1 cellular context compared by ENCODE assay signal in genomic region chr17:38729886-38730525, GRCh38.
TF ChIP-seq lines count a peak whose summit lies in the region.

Gene CISD3, plus strand, starts transcription at chr17:38730341. Its CDS starts 18 bp downstream, at chr17:38730359.

TF ChIP-seq in HepG2, 621 proteins besides CTCF, POLR2A, EP300 and RAD21 (continued from another document):
- TF ChIP-seq RERE (CRISPR knock-in tag; IDR thresholded peaks at IDR 0.05; ENCODE audit: low read depth) (0 out of 2 replicates have a peak, but pooled peaks have one; percentile 46), HNRNPL (IDR thresholded peaks at IDR 0.05; ENCODE audit: low read depth, low read length) (no peak), ZNF879 (CRISPR knock-in tag; IDR thresholded peaks at IDR 0.05) (no peak), ZNF501 (CRISPR knock-in tag; IDR thresholded peaks at IDR 0.05) (no peak), ZNF251 (CRISPR knock-in tag; IDR thresholded peaks at IDR 0.05) (no peak), ZKSCAN1 (IDR thresholded peaks at IDR 0.05; ENCODE audit: low read length) (no peak), ZNF101 (CRISPR knock-in tag; IDR thresholded peaks at IDR 0.05; ENCODE audit: borderline replicate concordance, low read depth) (no peak), MTERF4 (CRISPR knock-in tag; IDR thresholded peaks at IDR 0.05) (no peak), MIER2 (CRISPR knock-in tag; IDR thresholded peaks at IDR 0.05) (no peak), ZNF761 (CRISPR knock-in tag; conservative IDR thresholded peaks at IDR 0.05) (no peak), ZBTB7A (CRISPR knock-in tag; IDR thresholded peaks at IDR 0.05) (peak; percentile 85), ZMAT5 (CRISPR knock-in tag; IDR thresholded peaks at IDR 0.05; ENCODE audit: borderline replicate concordance, low read depth) (no peak), MLX (CRISPR knock-in tag; IDR thresholded peaks at IDR 0.05) (no peak), ZNF121 (CRISPR knock-in tag; IDR thresholded peaks at IDR 0.05) (no peak), THAP9 (CRISPR knock-in tag; IDR thresholded peaks at IDR 0.05; ENCODE audit: borderline replicate concordance) (no peak), AHR (CRISPR knock-in tag; IDR thresholded peaks at IDR 0.05) (no peak; the same call in 1 of the 2 replicates), FOXA1 (IDR thresholded peaks at IDR 0.05) (no peak), FOXA1 (CRISPR knock-in tag; IDR thresholded peaks at IDR 0.05) (no peak), POLR2AphosphoS5 (IDR thresholded peaks at IDR 0.05; ENCODE audit: low read depth, low read length) (no peak), DNMT1 (CRISPR knock-in tag; IDR thresholded peaks at IDR 0.05) (no peak), ZNF383 (CRISPR knock-in tag; IDR thresholded peaks at IDR 0.05; ENCODE audit: borderline replicate concordance) (no peak), ZNF160 (CRISPR knock-in tag; IDR thresholded peaks at IDR 0.05) (no peak; the same call in none of the 2 replicates), AKAP8 (CRISPR knock-in tag; IDR thresholded peaks at IDR 0.05) (peak; percentile 99)
- TF ChIP-seq, protein P1, sequence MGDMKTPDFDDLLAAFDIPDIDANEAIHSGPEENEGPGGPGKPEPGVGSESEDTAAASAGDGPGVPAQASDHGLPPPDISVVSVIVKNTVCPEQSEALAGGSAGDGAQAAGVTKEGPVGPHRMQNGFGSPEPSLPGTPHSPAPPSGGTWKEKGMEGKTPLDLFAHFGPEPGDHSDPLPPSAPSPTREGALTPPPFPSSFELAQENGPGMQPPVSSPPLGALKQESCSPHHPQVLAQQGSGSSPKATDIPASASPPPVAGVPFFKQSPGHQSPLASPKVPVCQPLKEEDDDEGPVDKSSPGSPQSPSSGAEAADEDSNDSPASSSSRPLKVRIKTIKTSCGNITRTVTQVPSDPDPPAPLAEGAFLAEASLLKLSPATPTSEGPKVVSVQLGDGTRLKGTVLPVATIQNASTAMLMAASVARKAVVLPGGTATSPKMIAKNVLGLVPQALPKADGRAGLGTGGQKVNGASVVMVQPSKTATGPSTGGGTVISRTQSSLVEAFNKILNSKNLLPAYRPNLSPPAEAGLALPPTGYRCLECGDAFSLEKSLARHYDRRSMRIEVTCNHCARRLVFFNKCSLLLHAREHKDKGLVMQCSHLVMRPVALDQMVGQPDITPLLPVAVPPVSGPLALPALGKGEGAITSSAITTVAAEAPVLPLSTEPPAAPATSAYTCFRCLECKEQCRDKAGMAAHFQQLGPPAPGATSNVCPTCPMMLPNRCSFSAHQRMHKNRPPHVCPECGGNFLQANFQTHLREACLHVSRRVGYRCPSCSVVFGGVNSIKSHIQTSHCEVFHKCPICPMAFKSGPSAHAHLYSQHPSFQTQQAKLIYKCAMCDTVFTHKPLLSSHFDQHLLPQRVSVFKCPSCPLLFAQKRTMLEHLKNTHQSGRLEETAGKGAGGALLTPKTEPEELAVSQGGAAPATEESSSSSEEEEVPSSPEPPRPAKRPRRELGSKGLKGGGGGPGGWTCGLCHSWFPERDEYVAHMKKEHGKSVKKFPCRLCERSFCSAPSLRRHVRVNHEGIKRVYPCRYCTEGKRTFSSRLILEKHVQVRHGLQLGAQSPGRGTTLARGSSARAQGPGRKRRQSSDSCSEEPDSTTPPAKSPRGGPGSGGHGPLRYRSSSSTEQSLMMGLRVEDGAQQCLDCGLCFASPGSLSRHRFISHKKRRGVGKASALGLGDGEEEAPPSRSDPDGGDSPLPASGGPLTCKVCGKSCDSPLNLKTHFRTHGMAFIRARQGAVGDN (CRISPR knock-in tag; IDR thresholded peaks at IDR 0.05), result peak; percentile 58
- TF ChIP-seq, protein P2, sequence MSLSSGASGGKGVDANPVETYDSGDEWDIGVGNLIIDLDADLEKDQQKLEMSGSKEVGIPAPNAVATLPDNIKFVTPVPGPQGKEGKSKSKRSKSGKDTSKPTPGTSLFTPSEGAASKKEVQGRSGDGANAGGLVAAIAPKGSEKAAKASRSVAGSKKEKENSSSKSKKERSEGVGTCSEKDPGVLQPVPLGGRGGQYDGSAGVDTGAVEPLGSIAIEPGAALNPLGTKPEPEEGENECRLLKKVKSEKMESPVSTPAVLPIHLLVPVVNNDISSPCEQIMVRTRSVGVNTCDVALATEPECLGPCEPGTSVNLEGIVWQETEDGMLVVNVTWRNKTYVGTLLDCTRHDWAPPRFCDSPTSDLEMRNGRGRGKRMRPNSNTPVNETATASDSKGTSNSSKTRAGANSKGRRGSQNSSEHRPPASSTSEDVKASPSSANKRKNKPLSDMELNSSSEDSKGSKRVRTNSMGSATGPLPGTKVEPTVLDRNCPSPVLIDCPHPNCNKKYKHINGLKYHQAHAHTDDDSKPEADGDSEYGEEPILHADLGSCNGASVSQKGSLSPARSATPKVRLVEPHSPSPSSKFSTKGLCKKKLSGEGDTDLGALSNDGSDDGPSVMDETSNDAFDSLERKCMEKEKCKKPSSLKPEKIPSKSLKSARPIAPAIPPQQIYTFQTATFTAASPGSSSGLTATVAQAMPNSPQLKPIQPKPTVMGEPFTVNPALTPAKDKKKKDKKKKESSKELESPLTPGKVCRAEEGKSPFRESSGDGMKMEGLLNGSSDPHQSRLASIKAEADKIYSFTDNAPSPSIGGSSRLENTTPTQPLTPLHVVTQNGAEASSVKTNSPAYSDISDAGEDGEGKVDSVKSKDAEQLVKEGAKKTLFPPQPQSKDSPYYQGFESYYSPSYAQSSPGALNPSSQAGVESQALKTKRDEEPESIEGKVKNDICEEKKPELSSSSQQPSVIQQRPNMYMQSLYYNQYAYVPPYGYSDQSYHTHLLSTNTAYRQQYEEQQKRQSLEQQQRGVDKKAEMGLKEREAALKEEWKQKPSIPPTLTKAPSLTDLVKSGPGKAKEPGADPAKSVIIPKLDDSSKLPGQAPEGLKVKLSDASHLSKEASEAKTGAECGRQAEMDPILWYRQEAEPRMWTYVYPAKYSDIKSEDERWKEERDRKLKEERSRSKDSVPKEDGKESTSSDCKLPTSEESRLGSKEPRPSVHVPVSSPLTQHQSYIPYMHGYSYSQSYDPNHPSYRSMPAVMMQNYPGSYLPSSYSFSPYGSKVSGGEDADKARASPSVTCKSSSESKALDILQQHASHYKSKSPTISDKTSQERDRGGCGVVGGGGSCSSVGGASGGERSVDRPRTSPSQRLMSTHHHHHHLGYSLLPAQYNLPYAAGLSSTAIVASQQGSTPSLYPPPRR (CRISPR knock-in tag; IDR thresholded peaks at IDR 0.05; ENCODE audit: borderline replicate concordance), result 0 out of 2 replicates have a peak, but pooled peaks have one; percentile 11
- TF ChIP-seq, protein P3, sequence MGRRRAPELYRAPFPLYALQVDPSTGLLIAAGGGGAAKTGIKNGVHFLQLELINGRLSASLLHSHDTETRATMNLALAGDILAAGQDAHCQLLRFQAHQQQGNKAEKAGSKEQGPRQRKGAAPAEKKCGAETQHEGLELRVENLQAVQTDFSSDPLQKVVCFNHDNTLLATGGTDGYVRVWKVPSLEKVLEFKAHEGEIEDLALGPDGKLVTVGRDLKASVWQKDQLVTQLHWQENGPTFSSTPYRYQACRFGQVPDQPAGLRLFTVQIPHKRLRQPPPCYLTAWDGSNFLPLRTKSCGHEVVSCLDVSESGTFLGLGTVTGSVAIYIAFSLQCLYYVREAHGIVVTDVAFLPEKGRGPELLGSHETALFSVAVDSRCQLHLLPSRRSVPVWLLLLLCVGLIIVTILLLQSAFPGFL (CRISPR knock-in tag; IDR thresholded peaks at IDR 0.05), result no peak
- TF ChIP-seq, protein P4, sequence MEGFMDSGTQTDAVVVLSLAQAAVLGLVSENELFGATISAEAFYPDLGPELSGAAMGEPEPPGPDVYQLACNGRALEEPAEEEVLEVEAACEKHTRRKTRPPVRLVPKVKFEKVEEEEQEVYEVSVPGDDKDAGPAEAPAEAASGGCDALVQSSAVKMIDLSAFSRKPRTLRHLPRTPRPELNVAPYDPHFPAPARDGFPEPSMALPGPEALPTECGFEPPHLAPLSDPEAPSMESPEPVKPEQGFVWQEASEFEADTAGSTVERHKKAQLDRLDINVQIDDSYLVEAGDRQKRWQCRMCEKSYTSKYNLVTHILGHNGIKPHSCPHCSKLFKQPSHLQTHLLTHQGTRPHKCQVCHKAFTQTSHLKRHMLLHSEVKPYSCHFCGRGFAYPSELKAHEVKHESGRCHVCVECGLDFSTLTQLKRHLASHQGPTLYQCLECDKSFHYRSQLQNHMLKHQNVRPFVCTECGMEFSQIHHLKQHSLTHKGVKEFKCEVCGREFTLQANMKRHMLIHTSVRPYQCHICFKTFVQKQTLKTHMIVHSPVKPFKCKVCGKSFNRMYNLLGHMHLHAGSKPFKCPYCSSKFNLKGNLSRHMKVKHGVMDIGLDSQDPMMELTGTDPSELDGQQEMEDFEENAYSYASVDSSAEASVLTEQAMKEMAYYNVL (CRISPR knock-in tag; IDR thresholded peaks at IDR 0.05; ENCODE audit: borderline replicate concordance), result peak; percentile 55; the same call in 1 of the 2 replicates
